In genomic region chr18:6109743-6110142, GRCh38 we compare ENCODE assay signal across 26 cellular contexts.
DNase-seq lines count a peak whose midpoint lies in the region; ATAC-seq, FAIRE-seq and TF ChIP-seq lines count a peak whose summit lies in the region.
"Had no signal": no experiment of that assay in that cellular context is flagged by ENCODE, and none has a peak within 500 bp of the region (broad histone marks: within the 10 kb centered on the region; RNA-seq: fewer than 3 reads in every experiment).

No MANE protein-coding gene starts in this region.

- no peak for TF ChIP-seq EP300 in suprapubic skin (IDR thresholded peaks at IDR 0.05)

- peak; percentile 27 for FAIRE-seq in urothelium cell line (lab: Jason Lieb, UNC)
- FAIRE-seq: A549, GM19239, H54, RCC 7860 had no signal

- no peaks in the 10 kb centered on the region for H3K9me3 ChIP-seq in MG63
- no peaks in the 10 kb centered on the region for H3K9me3 ChIP-seq in suprapubic skin
- H3K9me3 ChIP-seq: A549, SJCRH30 had no signal

- TF ChIP-seq CTCF in suprapubic skin (IDR thresholded peaks at IDR 0.05): no peak

- no peak overlapping the region for H3K4me3 ChIP-seq in MG63
- no peak overlapping the region for H3K4me3 ChIP-seq in suprapubic skin
- H3K4me3 ChIP-seq: A549, SJCRH30 had no signal

- ATAC-seq in left ventricle myocardium superior: peak; percentile 79
- ATAC-seq: A549; CD8-positive, alpha-beta T cell; SK-N-SH treated with all-trans-retinoic acid at 6 μM for 48 hours had no signal

- H3K27me3 ChIP-seq in MG63 (no peaks in the 10 kb centered on the region), suprapubic skin (no peaks in the 10 kb centered on the region)
- H3K27me3 ChIP-seq: SJCRH30 had no signal

- WGBS in suprapubic skin: 42% methylated on average over 6 of the region's 6 CpGs

- H3K4me1 ChIP-seq in suprapubic skin: peaks cover 3% of the 10 kb centered on the region
- H3K4me1 ChIP-seq: A549, SJCRH30 had no signal

- H3K36me3 ChIP-seq in MG63 (no peaks in the 10 kb centered on the region), suprapubic skin (no peaks in the 10 kb centered on the region)
- H3K36me3 ChIP-seq: SJCRH30 had no signal

- no peak for TF ChIP-seq POLR2A in suprapubic skin (IDR thresholded peaks at IDR 0.05)

- H3K27ac ChIP-seq in suprapubic skin: no peak overlapping the region
- H3K27ac ChIP-seq: A549, KMS-11, SJCRH30 had no signal

- intact Hi-C loops in left ventricle myocardium superior (cut with micrococcal nuclease): no loop called here
- intact Hi-C loops in cardiac septum (cut with DNase I): no loop called here

- no peak for DNase-seq in left ventricle myocardium superior
- DNase-seq in cardiac septum (ENCODE audit: low spot score): no peak
- DNase-seq in MG63: peak; percentile 9
- peak; percentile 15 for DNase-seq in medulla oblongata (ENCODE audit: extremely low spot score)
- DNase-seq in urothelium cell line (ENCODE audit: low spot score): no peak
- no peak for DNase-seq in suprapubic skin (ENCODE audit: low spot score in 2 of 2)
- no peak for DNase-seq in cerebellar cortex (ENCODE audit: low spot score)
- DNase-seq: AML-193; C1 segment of cervical spinal cord; Calu3; CD8-positive, alpha-beta T cell; NCI-H1092; NCI-H1417 treated with DMSO at 0.1 percent for 48 hours; NCI-H1694 treated with DMSO at 0.1 percent for 48 hours; NCI-H2081 treated with DMSO at 0.1 percent for 48 hours; NCI-H2171 treated with DMSO at 0.1 percent for 48 hours; NCI-H446; NCI-H524 treated with DMSO at 0.1 percent for 48 hours; NCI-H774; SJCRH30 had no signal

Comparison
In these comparisons a context has a peak if more than half of its experiments do, and no peak if none do; other contexts are left out.
1. DNase-seq: peak in MG63 (single experiment) and medulla oblongata (single experiment); none in left ventricle myocardium superior (single experiment), cardiac septum (single experiment), urothelium cell line (single experiment), suprapubic skin (0 of 2) and cerebellar cortex (single experiment).